In genomic region chrX:129759576-129760061, GRCh38 we compare ENCODE assay signal across 8 cellular contexts. TPM values are rescaled to one million over a fixed set of nuclear protein-coding genes. Genes with fewer than 3 reads are reported as not detected.
A peak's percentile ranks its signal among the peaks of the same experiment; 100 is the strongest.
DNase-seq lines count a peak whose midpoint lies in the region; ATAC-seq and TF ChIP-seq lines count a peak whose summit lies in the region.

No MANE protein-coding gene starts in this region.

- TF ChIP-seq CTCF in BJ (IDR thresholded peaks at IDR 0.05; ENCODE audit: insufficient read depth, low read depth, low read length) = peak; percentile 8; the same call in 1 of the 2 replicates

- H3K27me3 Mint-ChIP-seq in activated CD4-positive, alpha-beta T cell treated with anti-CD3 and anti-CD28 coated beads, Interleukin-2, amount 10 ng/mL, durations not matched to agents 24 days and 14 days = no peaks in the 10 kb centered on the region
- H3K27me3 Mint-ChIP-seq in effector memory CD8-positive, alpha-beta T cell = no peaks in the 10 kb centered on the region

- no peaks in the 10 kb centered on the region for H3K9me3 Mint-ChIP-seq in activated CD4-positive, alpha-beta T cell treated with anti-CD3 and anti-CD28 coated beads, Interleukin-2, amount 10 ng/mL, durations not matched to agents 24 days and 14 days
- no peaks in the 10 kb centered on the region for H3K9me3 Mint-ChIP-seq in effector memory CD8-positive, alpha-beta T cell

- H3K27ac Mint-ChIP-seq in activated CD4-positive, alpha-beta T cell treated with anti-CD3 and anti-CD28 coated beads, Interleukin-2, amount 10 ng/mL, durations not matched to agents 24 days and 14 days = peak overlapping the region; percentile 93
- peak overlapping the region; percentile 81 to 91 for H3K27ac Mint-ChIP-seq in effector memory CD8-positive, alpha-beta T cell

- H3K4me3 Mint-ChIP-seq in activated CD4-positive, alpha-beta T cell treated with anti-CD3 and anti-CD28 coated beads, Interleukin-2, amount 10 ng/mL, durations not matched to agents 24 days and 14 days = peak overlapping the region; percentile 44
- H3K4me3 Mint-ChIP-seq in effector memory CD8-positive, alpha-beta T cell = peak overlapping the region; percentile 67 to 71

- intact Hi-C loops in activated CD4-positive, alpha-beta T cell treated with anti-CD3 and anti-CD28 coated beads, Interleukin-2, amount 10 ng/mL, durations not matched to agents 24 days and 14 days (cut with micrococcal nuclease) = loop anchor here (1.0 to 5.0 kb wide), 3 partner anchors 10 to 38 kb away; no protein-coding TSS in a partner anchor

- no peaks in the 10 kb centered on the region for H3K36me3 ChIP-seq in BJ (ENCODE audit: control insufficient read depth, insufficient read depth, low read length)

- peaks cover 43% of the 10 kb centered on the region for H3K4me1 Mint-ChIP-seq in activated CD4-positive, alpha-beta T cell treated with anti-CD3 and anti-CD28 coated beads, Interleukin-2, amount 10 ng/mL, durations not matched to agents 24 days and 14 days
- H3K4me1 Mint-ChIP-seq in effector memory CD8-positive, alpha-beta T cell (ENCODE audit: low read depth in 2 of 2) = peaks cover 39 to 56% of the 10 kb centered on the region in 2 donors

- ATAC-seq in HG02884 (IDR thresholded peaks at IDR 0.05; ENCODE audit: unreplicated experiment) (peak; percentile 43), HG03280 (IDR thresholded peaks at IDR 0.05; ENCODE audit: unreplicated experiment) (no peak)
- peak; percentile 77 for ATAC-seq in effector memory CD8-positive, alpha-beta T cell (replicated peaks)

- H3K36me3 Mint-ChIP-seq in activated CD4-positive, alpha-beta T cell treated with anti-CD3 and anti-CD28 coated beads, Interleukin-2, amount 10 ng/mL, durations not matched to agents 24 days and 14 days (ENCODE audit: low read depth) = peaks cover 2% of the 10 kb centered on the region
- peaks cover 4% of the 10 kb centered on the region for H3K36me3 Mint-ChIP-seq in effector memory CD8-positive, alpha-beta T cell (ENCODE audit: insufficient read depth)

- DNase-seq in BJ (ENCODE audit: low read depth) (peak; percentile 21), occipital lobe (lab: John Stamatoyannopoulos, UW) (peak; percentile 4), ACHN (no peak), OCI-M2 (lab: John Stamatoyannopoulos, UW; ENCODE audit: unreplicated experiment) (no peak)
- DNase-seq in activated CD4-positive, alpha-beta T cell treated with anti-CD3 and anti-CD28 coated beads, Interleukin-2, amount 10 ng/mL, durations not matched to agents 24 days and 14 days = peak; percentile 87
- DNase-seq in effector memory CD8-positive, alpha-beta T cell = peak; percentile 37 to 41 (median 41)

- no peak overlapping the region for H3K4me3 ChIP-seq in BJ (ENCODE audit: low read depth, low read length)

- H3K27me3 ChIP-seq in BJ (ENCODE audit: control insufficient read depth, insufficient read depth, low read length) = no peaks in the 10 kb centered on the region

- CTCF ChIA-PET in BJ (lab: Yijun Ruan, JAX) = interaction anchor here (1.0 to 1.5 kb wide), 2 partner anchors 9 to 14 kb away, joined by 4 to 5 read pairs; no protein-coding TSS in a partner anchor

- POLR2A ChIA-PET in BJ (lab: Charles Lee) = no interaction called here

- in situ Hi-C loops in ACHN (cut with HindIII; ENCODE audit: low pct_ligation_motif_present, low pct_unique_long_range_greater_than_20kb, low sequenced_read_pairs) = no loop called here

RNA-seq across cellular contexts. Expression of gene SASH3, which starts 20.1 kb away (rescaled TPM):
- not detected in 2 replicates for polyA plus RNA-seq in BJ (2011; rRNA removed)
- not detected in 2 replicates for polyA minus RNA-seq in BJ (2011; rRNA and poly(A)+ RNA removed)
- 115 and 116 TPM in 2 replicates for total RNA-seq in activated CD4-positive, alpha-beta T cell treated with anti-CD3 and anti-CD28 coated beads, Interleukin-2, amount 10 ng/mL, durations not matched to agents 24 days and 14 days
- total RNA-seq in occipital lobe = 0.62 TPM

RNA-seq across cellular contexts. Expression of gene XPNPEP2, which starts 20.8 kb away (rescaled TPM):
- polyA plus RNA-seq in BJ (2011; rRNA removed) = 0.16 and 0.32 TPM in 2 replicates
- polyA minus RNA-seq in BJ (2011; rRNA and poly(A)+ RNA removed) = not detected in 2 replicates
- 0.24 and 0.28 TPM in 2 replicates for total RNA-seq in activated CD4-positive, alpha-beta T cell treated with anti-CD3 and anti-CD28 coated beads, Interleukin-2, amount 10 ng/mL, durations not matched to agents 24 days and 14 days
- total RNA-seq in occipital lobe = 0.31 TPM

Comparison
In these comparisons a context has a peak if more than half of its experiments do, and no peak if none do; other contexts are left out.
1. DNase-seq: peak in BJ (single experiment), activated CD4-positive, alpha-beta T cell treated with anti-CD3 and anti-CD28 coated beads, Interleukin-2, amount 10 ng/mL, durations not matched to agents 24 days and 14 days (single experiment), effector memory CD8-positive, alpha-beta T cell (3 of 3) and occipital lobe (single experiment); none in ACHN (single experiment) and OCI-M2 (single experiment).
2. RNA of gene SASH3, which starts 20.1 kb away (total RNA-seq): 115 to 116 TPM in activated CD4-positive, alpha-beta T cell treated with anti-CD3 and anti-CD28 coated beads, Interleukin-2, amount 10 ng/mL, durations not matched to agents 24 days and 14 days; 0.62 TPM in occipital lobe (single experiment); every median in the first group is over 10 times any median in the second.